16 cellular contexts compared by ENCODE assay signal in genomic region chrX:69073241-69073640, GRCh38.
DNase-seq lines count a peak whose midpoint lies in the region; ATAC-seq and TF ChIP-seq lines count a peak whose summit lies in the region.
"Had no signal": no experiment of that assay in that cellular context is flagged by ENCODE, and none has a peak within 500 bp of the region (broad histone marks: within the 10 kb centered on the region; RNA-seq: fewer than 3 reads in every experiment).

No MANE protein-coding gene starts in this region.

- no peaks in the 10 kb centered on the region for H3K4me1 Mint-ChIP-seq in natural killer cell treated with Interleukin-12 subunit alpha and Interleukin-12 subunit beta and Interleukin-15 and Interleukin-18, amount 100 ng/mL, for 72 hours (ENCODE audit: low read depth in 2 of 2)
- no peaks in the 10 kb centered on the region for H3K4me1 Mint-ChIP-seq in natural killer cell
- H3K4me1 Mint-ChIP-seq in nephron, result peaks cover 22% of the 10 kb centered on the region

- TF ChIP-seq POLR2A in thyroid gland (IDR thresholded peaks at IDR 0.05), result no peak

- no peaks in the 10 kb centered on the region for H3K9me3 ChIP-seq in thyroid gland
- H3K9me3 ChIP-seq: Caco-2 had no signal

- no peak for TF ChIP-seq CTCF in natural killer cell (IDR thresholded peaks at IDR 0.05)
- no peak for TF ChIP-seq CTCF in nephron (IDR thresholded peaks at IDR 0.05; ENCODE audit: unreplicated experiment in 3 of 3)
- no peak for TF ChIP-seq CTCF in thyroid gland (IDR thresholded peaks at IDR 0.05)
- TF ChIP-seq CTCF in GM10248 (IDR thresholded peaks at IDR 0.05; ENCODE audit: control extremely low read depth, extremely low read depth, low read depth, missing control alignments), result no peak

- intact Hi-C loops in natural killer cell (cut with micrococcal nuclease), result no loop called here
- intact Hi-C loops in sciatic nerve (cut with DNase I), result no loop called here
- intact Hi-C loops in thyroid gland (cut with DNase I), result no loop called here

- H3K4me3 ChIP-seq in thyroid gland (replicated peaks in 1 of 3), result no peak overlapping the region
- H3K4me3 ChIP-seq: GM23248 had no signal

- ATAC-seq in natural killer cell treated with Interleukin-12 subunit alpha and Interleukin-12 subunit beta and Interleukin-15 and Interleukin-18, amount 100 ng/mL, for 72 hours, result no peak
- ATAC-seq in natural killer cell (no peak), sciatic nerve (no peak), HG03175 (IDR thresholded peaks at IDR 0.05; ENCODE audit: unreplicated experiment) (no peak)
- ATAC-seq: CD8-positive, alpha-beta T cell had no signal

- H3K36me3 Mint-ChIP-seq in natural killer cell treated with Interleukin-12 subunit alpha and Interleukin-12 subunit beta and Interleukin-15 and Interleukin-18, amount 100 ng/mL, for 72 hours, result no peaks in the 10 kb centered on the region
- no peaks in the 10 kb centered on the region for H3K36me3 Mint-ChIP-seq in natural killer cell
- no peaks in the 10 kb centered on the region for H3K36me3 Mint-ChIP-seq in nephron (ENCODE audit: low read depth)
- H3K36me3 Mint-ChIP-seq: CD8-positive, alpha-beta T cell had no signal

- H3K4me1 ChIP-seq in thyroid gland, result peaks cover 0 to 3% of the 10 kb centered on the region in 2 donors
- H3K4me1 ChIP-seq: Caco-2 had no signal

- H3K4me3 Mint-ChIP-seq in natural killer cell treated with Interleukin-12 subunit alpha and Interleukin-12 subunit beta and Interleukin-15 and Interleukin-18, amount 100 ng/mL, for 72 hours, result no peak overlapping the region
- H3K4me3 Mint-ChIP-seq in natural killer cell, result no peak overlapping the region
- no peak overlapping the region for H3K4me3 Mint-ChIP-seq in nephron
- H3K4me3 Mint-ChIP-seq: CD8-positive, alpha-beta T cell had no signal

- 55 to 61% methylated on average over 3 to 4 of the region's 4 CpGs for WGBS in thyroid gland, 2 donors

- no peak overlapping the region for H3K27ac Mint-ChIP-seq in natural killer cell treated with Interleukin-12 subunit alpha and Interleukin-12 subunit beta and Interleukin-15 and Interleukin-18, amount 100 ng/mL, for 72 hours
- no peak overlapping the region for H3K27ac Mint-ChIP-seq in natural killer cell
- H3K27ac Mint-ChIP-seq in nephron, result peak overlapping the region; percentile 33 to 78 (median 46)
- H3K27ac Mint-ChIP-seq: CD8-positive, alpha-beta T cell had no signal

- H3K9me3 Mint-ChIP-seq in natural killer cell treated with Interleukin-12 subunit alpha and Interleukin-12 subunit beta and Interleukin-15 and Interleukin-18, amount 100 ng/mL, for 72 hours, result no peaks in the 10 kb centered on the region
- H3K9me3 Mint-ChIP-seq in natural killer cell (no peaks in the 10 kb centered on the region), nephron (peaks cover 7% of the 10 kb centered on the region)
- H3K9me3 Mint-ChIP-seq: CD8-positive, alpha-beta T cell had no signal

- H3K27me3 Mint-ChIP-seq in natural killer cell treated with Interleukin-12 subunit alpha and Interleukin-12 subunit beta and Interleukin-15 and Interleukin-18, amount 100 ng/mL, for 72 hours, result peaks cover 0 to under 1% of the 10 kb centered on the region in 2 donors
- H3K27me3 Mint-ChIP-seq in natural killer cell (ENCODE audit: low read depth in 2 of 2), result no peaks in the 10 kb centered on the region
- H3K27me3 Mint-ChIP-seq in nephron (ENCODE audit: low read depth), result no peaks in the 10 kb centered on the region

- no peak overlapping the region for H3K27ac ChIP-seq in thyroid gland
- H3K27ac ChIP-seq: GM23248 had no signal

- no peaks in the 10 kb centered on the region for H3K27me3 ChIP-seq in thyroid gland

- CTCF ChIA-PET in GM10248 (lab: Yijun Ruan, JAX), result no interaction called here

- POLR2A ChIA-PET in GM10248 (lab: Yijun Ruan, JAX), result no interaction called here

- H3K36me3 ChIP-seq in thyroid gland, result no peaks in the 10 kb centered on the region

- peak; percentile 45 for DNase-seq in natural killer cell treated with Interleukin-12 subunit alpha and Interleukin-12 subunit beta and Interleukin-15 and Interleukin-18, amount 100 ng/mL, for 72 hours (ENCODE audit: low spot score)
- DNase-seq in natural killer cell (no peak), sciatic nerve (ENCODE audit: low spot score) (peak; percentile 42), thyroid gland (peak; percentile 41 to 45), GM10248 (ENCODE audit: extremely low spot score) (no peak), activated T-cell treated with anti-CD3 and anti-CD28 coated beads for 4 hours (no peak)
- DNase-seq: Caco-2; CD8-positive, alpha-beta T cell; DMS153; DMS79 treated with DMSO at 0.1 percent for 48 hours; GF-D8; GM23248; H7; HCEC 1CT had no signal

Comparison
In these comparisons a context has a peak if more than half of its experiments do, and no peak if none do; other contexts are left out.
1. DNase-seq: peak in natural killer cell treated with Interleukin-12 subunit alpha and Interleukin-12 subunit beta and Interleukin-15 and Interleukin-18, amount 100 ng/mL, for 72 hours (single experiment), sciatic nerve (single experiment) and thyroid gland (2 of 2); none in natural killer cell (single experiment), GM10248 (single experiment) and activated T-cell treated with anti-CD3 and anti-CD28 coated beads for 4 hours (single experiment).
2. H3K27ac Mint-ChIP-seq: peak in nephron (3 of 3); none in natural killer cell treated with Interleukin-12 subunit alpha and Interleukin-12 subunit beta and Interleukin-15 and Interleukin-18, amount 100 ng/mL, for 72 hours (0 of 2) and natural killer cell (0 of 2).